ENCODE assay signal across 13 cellular contexts in the genomic region with DNA sequence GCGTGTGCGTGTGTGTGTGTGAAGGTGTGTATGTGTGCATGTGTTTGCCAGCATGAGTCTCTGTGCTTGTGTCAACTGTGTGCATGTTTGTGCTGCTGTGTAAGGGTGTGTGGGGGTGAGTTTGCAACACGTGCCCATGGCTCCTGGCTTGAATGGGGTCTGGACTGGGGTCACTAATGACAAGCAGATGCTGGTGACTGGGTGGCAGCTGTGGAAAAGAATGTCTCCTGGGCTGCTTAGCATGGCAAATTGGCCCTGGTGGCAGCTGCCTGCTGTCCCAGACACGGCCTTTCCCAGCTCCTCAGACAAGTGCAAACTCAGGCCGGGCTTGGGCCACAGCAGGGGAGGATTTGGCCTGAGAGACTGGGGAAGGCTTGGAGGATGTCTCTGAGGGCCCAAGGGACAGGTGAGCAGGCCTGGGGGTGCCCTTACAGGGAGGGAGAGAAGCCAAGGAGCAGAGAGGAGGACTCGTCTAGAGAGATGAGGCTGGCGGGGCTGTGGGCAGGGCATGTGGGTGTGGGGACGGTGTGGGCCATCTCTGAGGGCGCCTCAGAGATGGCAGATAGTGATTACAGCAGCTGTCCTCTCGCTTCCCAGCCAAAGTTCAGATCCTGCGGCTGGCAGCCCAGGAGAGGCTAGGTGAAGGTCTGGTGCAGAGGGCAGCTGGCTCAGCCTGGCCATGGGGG. TPM values are rescaled to one million over a fixed set of nuclear protein-coding genes. Genes with fewer than 3 reads are reported as not detected.
A peak's percentile ranks its signal among the peaks of the same experiment; 100 is the strongest.
DNase-seq lines count a peak whose midpoint lies in the region; ATAC-seq and TF ChIP-seq lines count a peak whose summit lies in the region.
"Had no signal": no experiment of that assay in that cellular context is flagged by ENCODE, and none has a peak within 500 bp of the region (broad histone marks: within the 10 kb centered on the region; RNA-seq: fewer than 3 reads in every experiment).

No MANE protein-coding gene starts in this region.

- H3K36me3 ChIP-seq in lower lobe of right lung (peaks cover under 1% of the 10 kb centered on the region), subcutaneous abdominal adipose tissue (ENCODE audit: control insufficient read depth in 5 of 5, insufficient read depth in 5 of 5, low read length in 5 of 5) (peaks cover 0 to 3% (median 0%) of the 10 kb centered on the region in 5 donors)

- peak in 1 of 2 donors; percentile 3 for ATAC-seq in lower lobe of right lung
- no peak for ATAC-seq in esophagus mucosa
- no peak for ATAC-seq in GM18858 (IDR thresholded peaks at IDR 0.05; ENCODE audit: unreplicated experiment)

- peak overlapping the region in 4 of 5 donors; percentile 4 to 85 (median 15) for H3K9ac ChIP-seq in subcutaneous abdominal adipose tissue (ENCODE audit: low read length in 5 of 5)

- intact Hi-C loops in lower lobe of right lung (cut with DNase I) = no loop called here

- H3K4me3 ChIP-seq in coronary artery (peak overlapping the region; percentile 79), lower lobe of right lung (peak overlapping the region; percentile 70), subcutaneous abdominal adipose tissue (ENCODE audit: low read depth in 1 of 5, low read length in 5 of 5) (peak overlapping the region; percentile 46 to 77 (median 66))

- TF ChIP-seq CTCF in coronary artery (IDR thresholded peaks at IDR 0.05) (no peak), lower lobe of right lung (IDR thresholded peaks at IDR 0.05) (no peak)

- H3K27me3 ChIP-seq in lower lobe of right lung (ENCODE audit: low read depth) = no peaks in the 10 kb centered on the region
- H3K27me3 ChIP-seq in subcutaneous abdominal adipose tissue (ENCODE audit: control insufficient read depth in 5 of 5, insufficient read depth in 4 of 5, low read length in 5 of 5) = no peaks in the 10 kb centered on the region
- H3K27me3 ChIP-seq: dorsolateral prefrontal cortex had no signal

- no peaks in the 10 kb centered on the region for H3K9me3 ChIP-seq in lower lobe of right lung
- H3K9me3 ChIP-seq in subcutaneous abdominal adipose tissue (ENCODE audit: control insufficient read depth in 5 of 5, low read length in 5 of 5) = no peaks in the 10 kb centered on the region

- peak; percentile 12 for DNase-seq in NCI-H69 (lab: John Stamatoyannopoulos, UW)
- DNase-seq in coronary artery (ENCODE audit: low spot score) = no peak
- DNase-seq in lower lobe of right lung = no peak
- DNase-seq in EL = no peak
- no peak for DNase-seq in NCI-H2196 treated with DMSO at 0.1 percent for 48 hours (lab: John Stamatoyannopoulos, UW; ENCODE audit: unreplicated experiment)
- DNase-seq: dorsolateral prefrontal cortex, Karpas-422, NCI-H2107 had no signal

- H3K27ac ChIP-seq in coronary artery (peak overlapping the region; percentile 86 to 97), lower lobe of right lung (peak overlapping the region; percentile 83), subcutaneous abdominal adipose tissue (ENCODE audit: low read depth, low read length) (peak overlapping the region; percentile 74)
- H3K27ac ChIP-seq: C4-2B, dorsolateral prefrontal cortex had no signal

- H3K4me1 ChIP-seq in lower lobe of right lung (peaks cover 42% of the 10 kb centered on the region), subcutaneous abdominal adipose tissue (ENCODE audit: control insufficient read depth in 5 of 5, insufficient read depth in 5 of 5, low read length in 5 of 5) (peaks cover 9 to 94% (median 63%) of the 10 kb centered on the region in 5 donors)

RNA-seq across cellular contexts. Expression of a gene that starts 1.5 kb away (rescaled TPM):
- total RNA-seq in lower lobe of right lung = 826 TPM
- total RNA-seq in esophagus mucosa = 42.3 TPM

RNA-seq across cellular contexts. Expression of a gene that starts 50.6 kb away (rescaled TPM):
- total RNA-seq in lower lobe of right lung (not detected), esophagus mucosa (not detected)
- total RNA-seq: mononuclear cell had no signal

Comparison
In these comparisons a context has a peak if more than half of its experiments do, and no peak if none do; other contexts are left out.
1. RNA of a gene that starts 1.5 kb away (total RNA-seq): 826 TPM in lower lobe of right lung (single experiment); 42.3 TPM in esophagus mucosa (single experiment); every median in the first group is over 10 times any median in the second.
2. Peak in every context shown above with its lines, with median percentiles within 50 percentile points of each other: H3K27ac ChIP-seq and H3K4me3 ChIP-seq.